ENCODE assay signal across 23 cellular contexts in genomic region chr17:80878876-80879722, GRCh38.
DNase-seq lines count a peak whose midpoint lies in the region; ATAC-seq, FAIRE-seq and TF ChIP-seq lines count a peak whose summit lies in the region.
"Had no signal": no experiment of that assay in that cellular context is flagged by ENCODE, and none has a peak within 500 bp of the region (broad histone marks: within the 10 kb centered on the region; RNA-seq: fewer than 3 reads in every experiment).

No MANE protein-coding gene starts in this region.

- POLR2A ChIA-PET in HepG2 (lab: Yijun Ruan, JAX), result no interaction called here
- POLR2A ChIA-PET in WTC11 (lab: Charles Lee), result no interaction called here

- H3K27ac ChIP-seq in right lobe of liver, result no peak overlapping the region
- H3K27ac ChIP-seq in HepG2 (ENCODE audit: extremely low read length, insufficient read depth, low read length), result no peak overlapping the region
- no peak overlapping the region for H3K27ac ChIP-seq in right cardiac atrium (ENCODE audit: low read length)
- no peak overlapping the region for H3K27ac ChIP-seq in upper lobe of right lung
- H3K27ac ChIP-seq: thoracic aorta had no signal

- H3K27ac Mint-ChIP-seq in WTC11, result peak overlapping the region; percentile 94
- H3K27ac Mint-ChIP-seq: progenitor cell of endocrine pancreas had no signal

- H3K4me3 ChIP-seq in right lobe of liver, result no peak overlapping the region
- no peak overlapping the region for H3K4me3 ChIP-seq in HepG2 (replicated peaks in 1 of 3; ENCODE audit: insufficient read depth in 1 of 3, low read depth in 2 of 3, low read length in 3 of 3)
- no peak overlapping the region for H3K4me3 ChIP-seq in right cardiac atrium (ENCODE audit: low read length)
- H3K4me3 ChIP-seq in upper lobe of right lung, result no peak overlapping the region
- H3K4me3 ChIP-seq: SJCRH30, thoracic aorta had no signal

- H3K9ac ChIP-seq in HepG2 (ENCODE audit: insufficient read depth, low read depth, low read length), result no peak overlapping the region

- intact Hi-C loops in right lobe of liver (cut with DNase I), result no loop called here
- intact Hi-C loops in HepG2 (cut with micrococcal nuclease; ENCODE audit: unreplicated experiment), result no loop called here
- intact Hi-C loops in right cardiac atrium (cut with DNase I), result loop anchor here in 2 of 4 donors (10.0 kb wide), 1 partner anchor 86 kb away; no protein-coding TSS in a partner anchor
- intact Hi-C loops in upper lobe of right lung (cut with DNase I), result no loop called here

- peak in 2 of 3 donors; percentile 16 to 29 for DNase-seq in right lobe of liver
- DNase-seq in HepG2 (ENCODE audit: low spot score), result no peak
- peak; percentile 10 for DNase-seq in WTC11 (ENCODE audit: low spot score)
- DNase-seq in right cardiac atrium, result peak in 2 of 3 donors; percentile 33 to 45
- peak; percentile 30 for DNase-seq in upper lobe of right lung
- no peak for DNase-seq in OCI-M1 (lab: John Stamatoyannopoulos, UW)
- DNase-seq in DMS 273 (lab: John Stamatoyannopoulos, UW; ENCODE audit: unreplicated experiment), result no peak
- DNase-seq: activated CD4-positive, CD25-positive, alpha-beta regulatory T cell treated with anti-CD3 and anti-CD28 coated beads, Interleukin-2, amount 50 U/mL, for 72 hours; activated T-cell treated with anti-CD3 and anti-CD28 coated beads, Interleukin-2, amount 50 U/mL, for 4 hours; Karpas-422; mammary epithelial cell; NCI-H1105; NCI-H526; stimulated activated CD8-positive, alpha-beta memory T cell treated with anti-CD3 and anti-CD28 coated beads, Interleukin-4, amount 100 ng/mL, for 48 hours had no signal

- H4K20me1 ChIP-seq in HepG2 (ENCODE audit: insufficient read depth, low read length), result no peaks in the 10 kb centered on the region

- ATAC-seq in right lobe of liver (peak in 1 of 4 donors; percentile 24), HepG2 (no peak), WTC11 (no peak; the same call in 1 of the 2 replicates), right cardiac atrium (peak in 1 of 2 donors; percentile 14), upper lobe of right lung (peak; percentile 30), HG03442 (IDR thresholded peaks at IDR 0.05; ENCODE audit: unreplicated experiment) (no peak)
- ATAC-seq: activated T-cell treated with anti-CD3 and anti-CD28 coated beads, Interleukin-2, amount 50 U/mL, for 4 hours; HCT116; natural killer cell treated with Interleukin-12 subunit alpha and Interleukin-12 subunit beta and Interleukin-15 and Interleukin-18, amount 100 ng/mL, for 72 hours had no signal

- TF ChIP-seq POLR2A in right lobe of liver (IDR thresholded peaks at IDR 0.05) (no peak), HepG2 (IDR thresholded peaks at IDR 0.05; ENCODE audit: insufficient read depth in 1 of 2, low read depth in 2 of 2, low read length in 2 of 2) (no peak)

- H3K4me1 Mint-ChIP-seq in WTC11, result peaks cover 13% of the 10 kb centered on the region

- no peaks in the 10 kb centered on the region for H3K27me3 Mint-ChIP-seq in WTC11 (ENCODE audit: low read depth)
- H3K27me3 Mint-ChIP-seq: natural killer cell treated with Interleukin-12 subunit alpha and Interleukin-12 subunit beta and Interleukin-15 and Interleukin-18, amount 100 ng/mL, for 72 hours; progenitor cell of endocrine pancreas had no signal

- H3K36me3 Mint-ChIP-seq in WTC11, result peaks cover 26% of the 10 kb centered on the region

- FAIRE-seq in HepG2 (lab: Jason Lieb, UNC), result no peak
- FAIRE-seq: colon, endometrium, GM19239 had no signal

- in situ Hi-C loops in HepG2 (cut with HindIII; ENCODE audit: extremely low pct_ligation_motif_present, low pct_unique_long_range_greater_than_20kb), result no loop called here

- H2AFZ ChIP-seq in HepG2 (ENCODE audit: low read length), result no peak overlapping the region

- no peak overlapping the region for H3K4me2 ChIP-seq in HepG2 (ENCODE audit: low read depth, low read length)

- 93% methylated on average over 23 of the region's 31 CpGs for WGBS in right lobe of liver (ENCODE audit: insufficient coverage, low coverage, low lambda C conversion rate, missing lambda C conversion rate)
- 96% methylated on average over 31 of the region's 31 CpGs for WGBS in HepG2 (ENCODE audit: low lambda C conversion rate)
- 95% methylated on average over 31 of the region's 31 CpGs for WGBS in right cardiac atrium

- H3K4me1 ChIP-seq in right lobe of liver (no peaks in the 10 kb centered on the region), HepG2 (ENCODE audit: insufficient read depth, low read length) (no peaks in the 10 kb centered on the region), right cardiac atrium (ENCODE audit: control insufficient read depth, insufficient read depth, low read length) (no peaks in the 10 kb centered on the region), upper lobe of right lung (no peaks in the 10 kb centered on the region)

- no TSS peak for BruUV-seq in HepG2 (replicated peaks; lab: Mats Ljungman, UMichigan)

- H3K36me3 ChIP-seq in right lobe of liver (peaks cover 0 to 4% (median 0%) of the 10 kb centered on the region in 4 donors), HepG2 (replicated peaks in 1 of 2; ENCODE audit: control insufficient read depth in 1 of 2, insufficient read depth in 2 of 2, low read length in 2 of 2) (peaks cover 34 to 49% of the 10 kb centered on the region in 2 experiments), upper lobe of right lung (peaks cover 38% of the 10 kb centered on the region)

- H3K27me3 ChIP-seq in right lobe of liver (no peaks in the 10 kb centered on the region), HepG2 (ENCODE audit: control insufficient read depth in 1 of 2, insufficient read depth in 2 of 2, low read length in 2 of 2) (no peaks in the 10 kb centered on the region), right cardiac atrium (ENCODE audit: control insufficient read depth, insufficient read depth) (no peaks in the 10 kb centered on the region), upper lobe of right lung (no peaks in the 10 kb centered on the region)
- H3K27me3 ChIP-seq: SJCRH30 had no signal

- H3K9me3 ChIP-seq in right lobe of liver (no peaks in the 10 kb centered on the region), HepG2 (ENCODE audit: low read length) (no peaks in the 10 kb centered on the region), right cardiac atrium (ENCODE audit: control insufficient read depth, low read length) (no peaks in the 10 kb centered on the region), upper lobe of right lung (no peaks in the 10 kb centered on the region)
- H3K9me3 ChIP-seq: SJCRH30, thoracic aorta had no signal

- H3K79me2 ChIP-seq in HepG2 (ENCODE audit: insufficient read depth, low read length), result no peaks in the 10 kb centered on the region

- no peaks in the 10 kb centered on the region for H3K9me3 Mint-ChIP-seq in WTC11
- H3K9me3 Mint-ChIP-seq: activated T-cell treated with anti-CD3 and anti-CD28 coated beads, Interleukin-2, amount 50 U/mL, for 4 hours; natural killer cell treated with Interleukin-12 subunit alpha and Interleukin-12 subunit beta and Interleukin-15 and Interleukin-18, amount 100 ng/mL, for 72 hours had no signal

- H3K4me3 Mint-ChIP-seq in WTC11, result no peak overlapping the region
- H3K4me3 Mint-ChIP-seq: activated T-cell treated with anti-CD3 and anti-CD28 coated beads, Interleukin-2, amount 50 U/mL, for 4 hours had no signal

- TF ChIP-seq EP300 in HepG2 (IDR thresholded peaks at IDR 0.05; ENCODE audit: low read depth in 2 of 2, low read length in 2 of 2) (no peak), HepG2 (CRISPR knock-in tag; IDR thresholded peaks at IDR 0.05; ENCODE audit: borderline replicate concordance) (no peak)

- CTCF ChIA-PET in HepG2 (lab: Yijun Ruan, JAX; ENCODE audit: low intra/inter-chr PET ratio, low total read pairs) (no interaction called here), WTC11 (lab: Charles Lee) (interaction anchor here (3.2 kb wide), 1 partner anchor 20 kb away, joined by 16 read pairs; no protein-coding TSS in a partner anchor)

- TF ChIP-seq RAD21 in HepG2 (CRISPR knock-in tag; IDR thresholded peaks at IDR 0.05), result no peak

- no peak for TF ChIP-seq CTCF in right lobe of liver (IDR thresholded peaks at IDR 0.05)
- no peak for TF ChIP-seq CTCF in HepG2 (CRISPR knock-in tag; IDR thresholded peaks at IDR 0.05)
- TF ChIP-seq CTCF in WTC11 (IDR thresholded peaks at IDR 0.05), result no peak
- TF ChIP-seq CTCF in upper lobe of right lung (IDR thresholded peaks at IDR 0.05), result no peak

TF ChIP-seq in HepG2, 621 proteins besides CTCF, POLR2A, EP300 and RAD21 (continues in another document):
- TF ChIP-seq DR1 (CRISPR knock-in tag; IDR thresholded peaks at IDR 0.05), result no peak

TF ChIP-seq in WTC11, 78 proteins besides CTCF, POLR2A, EP300 and RAD21 (continues in another document):
- TF ChIP-seq FOXP1 (CRISPR knock-in tag; IDR thresholded peaks at IDR 0.05; ENCODE audit: borderline replicate concordance), result no peak
- no peak for TF ChIP-seq ZNF219 (CRISPR knock-in tag; IDR thresholded peaks at IDR 0.05; ENCODE audit: borderline replicate concordance)
- TF ChIP-seq NR3C1 (CRISPR knock-in tag; conservative IDR thresholded peaks at IDR 0.05; ENCODE audit: low read depth), result no peak
- no peak for TF ChIP-seq FOXP4 (CRISPR knock-in tag; IDR thresholded peaks at IDR 0.05)
- TF ChIP-seq CREB1 (CRISPR knock-in tag; IDR thresholded peaks at IDR 0.05), result no peak
- no peak for TF ChIP-seq ZNF396 (CRISPR knock-in tag; IDR thresholded peaks at IDR 0.05; ENCODE audit: borderline replicate concordance)
- no peak for TF ChIP-seq ZMAT4 (CRISPR knock-in tag; IDR thresholded peaks at IDR 0.05)
- no peak for TF ChIP-seq NFE2L1 (CRISPR knock-in tag; IDR thresholded peaks at IDR 0.05)

Comparison
In these comparisons a context has a peak if more than half of its experiments do, and no peak if none do; other contexts are left out.
1. DNase-seq: peak in right lobe of liver (2 of 3), WTC11 (single experiment), right cardiac atrium (2 of 3) and upper lobe of right lung (single experiment); none in HepG2 (single experiment), OCI-M1 (single experiment) and DMS 273 (single experiment).